8 cellular contexts compared by ENCODE assay signal in genomic region chr4:182478475-182478874, GRCh38.
DNase-seq lines count a peak whose midpoint lies in the region; ATAC-seq lines count a peak whose summit lies in the region.

No MANE protein-coding gene starts in this region.

- ATAC-seq in Right ventricle myocardium superior (ENCODE audit: poor library complexity) (peak; percentile 61), HG03066 (IDR thresholded peaks at IDR 0.05; ENCODE audit: low read depth, unreplicated experiment) (peak; percentile 79), left lobe of liver (peak; percentile 60)

- no peak for DNase-seq in Right ventricle myocardium superior
- no peak for DNase-seq in cardiac septum (ENCODE audit: low spot score)
- peak; percentile 66 for DNase-seq in NCI-H2171 (lab: John Stamatoyannopoulos, UW)
- peak; percentile 57 for DNase-seq in astrocyte of the hippocampus (ENCODE audit: low read depth, low spot score)
- no peak for DNase-seq in left lobe of liver (ENCODE audit: low spot score)
- DNase-seq in GF-D8 (lab: John Stamatoyannopoulos, UW) = no peak
- no peak for DNase-seq in mesenteric fat pad (ENCODE audit: low spot score)

- intact Hi-C loops in Right ventricle myocardium superior (cut with DNase I) = loop anchor here (5.0 kb wide), 1 partner anchor 329 kb away; no protein-coding TSS in a partner anchor
- intact Hi-C loops in cardiac septum (cut with DNase I) = loop anchor here (2.0 kb wide), 1 partner anchor 328 kb away; no protein-coding TSS in a partner anchor

Comparison
In these comparisons a context has a peak if more than half of its experiments do, and no peak if none do; other contexts are left out.
1. DNase-seq: peak in NCI-H2171 (single experiment) and astrocyte of the hippocampus (single experiment); none in Right ventricle myocardium superior (single experiment), cardiac septum (single experiment), left lobe of liver (single experiment), GF-D8 (single experiment) and mesenteric fat pad (single experiment).
2. Peak in every context shown above with its lines, with median percentiles within 50 percentile points of each other: ATAC-seq.